ENCODE assay signal across 8 cellular contexts in the genomic region with DNA sequence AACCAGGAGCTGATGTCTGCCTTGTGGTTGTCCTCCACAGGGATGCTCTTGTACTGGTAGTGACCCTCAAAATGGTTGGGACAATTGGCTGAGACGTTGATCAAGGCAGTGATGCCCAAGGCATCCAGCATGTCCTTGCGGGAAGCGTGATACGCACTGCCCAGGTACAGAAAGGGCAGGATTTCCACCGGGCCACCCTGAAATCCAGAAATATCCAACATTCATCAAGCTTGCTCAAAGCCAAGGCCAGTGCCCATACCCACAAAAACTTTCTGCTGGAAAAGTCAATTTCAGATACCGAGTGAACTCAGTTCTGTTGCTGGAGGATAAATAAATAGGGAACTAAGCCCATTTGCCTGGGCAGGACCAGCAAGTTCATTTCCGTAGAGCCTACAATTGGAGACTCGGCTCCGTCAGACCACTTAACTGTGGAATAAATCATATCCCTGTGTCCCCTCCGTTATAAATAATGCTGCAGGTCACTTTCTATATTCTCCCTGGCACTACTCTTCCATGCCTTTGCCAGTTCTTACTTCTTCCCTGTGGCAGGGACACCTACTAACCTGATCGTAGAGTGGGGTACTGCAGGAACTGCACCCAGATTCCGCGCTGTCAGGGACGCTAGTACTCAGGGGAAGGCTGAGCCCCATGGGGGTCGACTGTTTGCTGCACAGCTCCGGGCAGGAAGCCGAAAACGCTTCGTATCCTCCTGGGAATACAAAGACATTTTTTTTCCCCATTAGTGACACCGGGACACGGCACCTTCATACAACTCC. TPM values are rescaled to one million over a fixed set of nuclear protein-coding genes. Genes with fewer than 3 reads are reported as not detected.
A peak's percentile ranks its signal among the peaks of the same experiment; 100 is the strongest.
DNase-seq lines count a peak whose midpoint lies in the region; ATAC-seq, FAIRE-seq and TF ChIP-seq lines count a peak whose summit lies in the region.

No MANE protein-coding gene starts in this region.

- FAIRE-seq in K562 (lab: Jason Lieb, UNC) = no peak

- H3K4me3 Mint-ChIP-seq in stimulated activated memory B cell treated with anti-CD40 and anti-IgM and Interleukin-4, amounts not matched to agents 10 μg/mL and 1 μg/mL and 100 μg/mL, for 72 hours = peak overlapping the region; percentile 95

- no peaks in the 10 kb centered on the region for H3K27me3 ChIP-seq in K562 (ENCODE audit: control insufficient read depth in 2 of 2, insufficient read depth in 2 of 2, low read length in 2 of 2)

- H3K4me2 ChIP-seq in K562 (ENCODE audit: insufficient read depth, low read length) = peak overlapping the region; percentile 93

- H3K4me1 ChIP-seq in K562 (replicated peaks in 1 of 2; ENCODE audit: control insufficient read depth in 2 of 2, insufficient read depth in 2 of 2, low read length in 2 of 2) = peaks cover 44 to 58% of the 10 kb centered on the region in 2 experiments

- peaks cover 9% of the 10 kb centered on the region for H3K9me1 ChIP-seq in K562 (ENCODE audit: control insufficient read depth, insufficient read depth, low read length)

- WGBS in K562 (ENCODE audit: insufficient coverage, low coverage, missing lambda C conversion rate) = 34% methylated on average over 21 of the region's 21 CpGs

- H3K27ac ChIP-seq in KOPT-K1 (ENCODE audit: low read depth, low read length, poor library complexity, severe bottlenecking) (peak overlapping the region; percentile 75), K562 (ENCODE audit: extremely low read depth, low read depth, low read length) (peak overlapping the region; percentile 99)

- POLR2A ChIA-PET in K562 (lab: Yijun Ruan, JAX) = interaction anchor here (0.5 to 4.4 kb wide), 50 partner anchors 9 to 995 kb away, joined by 3 to 55 read pairs (median 5); partner anchors contain the start of gene RPL26L1

- peak overlapping the region; percentile 98 for H3K27ac Mint-ChIP-seq in stimulated activated memory B cell treated with anti-CD40 and anti-IgM and Interleukin-4, amounts not matched to agents 10 μg/mL and 1 μg/mL and 100 μg/mL, for 72 hours

- TF ChIP-seq EP300 in K562 (IDR thresholded peaks at IDR 0.05; ENCODE audit: low read length) = no peak

- H3K9me3 ChIP-seq in KOPT-K1 (ENCODE audit: insufficient read depth, low read length, poor library complexity, severe bottlenecking) (no peaks in the 10 kb centered on the region), K562 (replicated peaks; ENCODE audit: control insufficient read depth, insufficient read depth, low read depth, low read length) (no peaks in the 10 kb centered on the region)

- CTCF ChIA-PET in K562 (lab: Yijun Ruan, JAX; ENCODE audit: low intra/inter-chr PET ratio) = interaction anchor here (0.7 to 3.4 kb wide), 7 partner anchors 52 to 189 kb away, joined by 3 to 24 read pairs (median 4); partner anchors contain the start of gene RPL26L1

- ATAC-seq in K562 (no peak), GM21723 (IDR thresholded peaks at IDR 0.05; ENCODE audit: unreplicated experiment) (no peak)
- no peak for ATAC-seq in stimulated activated memory B cell treated with anti-CD40 and anti-IgM and Interleukin-4, amounts not matched to agents 10 μg/mL and 1 μg/mL and 100 μg/mL, for 72 hours

- intact Hi-C loops in K562 (cut with micrococcal nuclease) = loop anchor here (2.0 to 10.0 kb wide), 2 partner anchors 133 to 555 kb away; partner anchors contain the start of gene STC2

- peak; percentile 68 for DNase-seq in CD1c-positive myeloid dendritic cell (ENCODE audit: extremely low spot score)
- no peak for DNase-seq in K562 (ENCODE audit: extremely low read depth in 1 of 4, low spot score in 3 of 4)
- peak; percentile 39 for DNase-seq in inferior parietal cortex (ENCODE audit: extremely low spot score)
- no peak for DNase-seq in GM03348 (ENCODE audit: low spot score)
- no peak for DNase-seq in GM10266 (ENCODE audit: extremely low spot score)

- TF ChIP-seq POLR2A in K562 (conservative IDR thresholded peaks at IDR 0.05) = no peak

- peaks cover 16% of the 10 kb centered on the region for H3K36me3 Mint-ChIP-seq in stimulated activated memory B cell treated with anti-CD40 and anti-IgM and Interleukin-4, amounts not matched to agents 10 μg/mL and 1 μg/mL and 100 μg/mL, for 72 hours

- H3K9ac ChIP-seq in K562 (ENCODE audit: insufficient read depth in 1 of 2, low read depth in 2 of 2, low read length in 2 of 2) = peak overlapping the region; percentile 99 to 100

- peaks cover 26% of the 10 kb centered on the region for H3K79me2 ChIP-seq in K562 (ENCODE audit: control insufficient read depth, insufficient read depth, low read length)

- H4K20me1 ChIP-seq in K562 (replicated peaks; ENCODE audit: control insufficient read depth, insufficient read depth, low read length) = peaks cover 29% of the 10 kb centered on the region

- H3K27me3 Mint-ChIP-seq in stimulated activated memory B cell treated with anti-CD40 and anti-IgM and Interleukin-4, amounts not matched to agents 10 μg/mL and 1 μg/mL and 100 μg/mL, for 72 hours = no peaks in the 10 kb centered on the region

- no peak for TF ChIP-seq CTCF in K562 (IDR thresholded peaks at IDR 0.05 in 2 of 3, conservative IDR thresholded peaks at IDR 0.05 in 1 of 3; ENCODE audit: insufficient read depth in 2 of 3, low read depth in 1 of 3, low read length in 3 of 3)
- TF ChIP-seq CTCF in GM10266 (IDR thresholded peaks at IDR 0.05; ENCODE audit: control insufficient read depth, insufficient read depth, low read depth, missing control alignments) = no peak

- H3K4me1 Mint-ChIP-seq in stimulated activated memory B cell treated with anti-CD40 and anti-IgM and Interleukin-4, amounts not matched to agents 10 μg/mL and 1 μg/mL and 100 μg/mL, for 72 hours = peaks cover 80% of the 10 kb centered on the region

- TSS peak; percentile 59 for BruUV-seq in K562 (replicated peaks; lab: Mats Ljungman, UMichigan)

- H2AFZ ChIP-seq in K562 (ENCODE audit: low read depth, low read length) = peak overlapping the region; percentile 71

- no peak for TF ChIP-seq RAD21 in K562 (CRISPR knock-in tag; conservative IDR thresholded peaks at IDR 0.05 in 1 of 2, IDR thresholded peaks at IDR 0.05 in 1 of 2)

- H3K9me3 Mint-ChIP-seq in stimulated activated memory B cell treated with anti-CD40 and anti-IgM and Interleukin-4, amounts not matched to agents 10 μg/mL and 1 μg/mL and 100 μg/mL, for 72 hours = no peaks in the 10 kb centered on the region

- in situ Hi-C loops in K562 (cut with MboI) = no loop called here

- peak overlapping the region; percentile 84 for H3K4me3 ChIP-seq in K562

- H3K36me3 ChIP-seq in KOPT-K1 (ENCODE audit: insufficient read depth, low read length) (peaks cover 27% of the 10 kb centered on the region), K562 (ENCODE audit: control insufficient read depth, insufficient read depth, low read length) (peaks cover 30% of the 10 kb centered on the region)

TF ChIP-seq in K562, 482 proteins besides CTCF, POLR2A, EP300 and RAD21 (continues in another document):
- no peak for TF ChIP-seq EP400 (IDR thresholded peaks at IDR 0.05)
- TF ChIP-seq NR3C1 (CRISPR knock-in tag; IDR thresholded peaks at IDR 0.05) = peak; percentile 8; the same call in 1 of the 2 replicates
- TF ChIP-seq RB1 (IDR thresholded peaks at IDR 0.05; ENCODE audit: low read depth) = no peak
- no peak for TF ChIP-seq HNRNPLL (IDR thresholded peaks at IDR 0.05; ENCODE audit: low read depth, low read length, poor library complexity, severe bottlenecking)
- no peak for TF ChIP-seq KAT2B (IDR thresholded peaks at IDR 0.05; ENCODE audit: low read depth, low read length)
- TF ChIP-seq, protein P1, sequence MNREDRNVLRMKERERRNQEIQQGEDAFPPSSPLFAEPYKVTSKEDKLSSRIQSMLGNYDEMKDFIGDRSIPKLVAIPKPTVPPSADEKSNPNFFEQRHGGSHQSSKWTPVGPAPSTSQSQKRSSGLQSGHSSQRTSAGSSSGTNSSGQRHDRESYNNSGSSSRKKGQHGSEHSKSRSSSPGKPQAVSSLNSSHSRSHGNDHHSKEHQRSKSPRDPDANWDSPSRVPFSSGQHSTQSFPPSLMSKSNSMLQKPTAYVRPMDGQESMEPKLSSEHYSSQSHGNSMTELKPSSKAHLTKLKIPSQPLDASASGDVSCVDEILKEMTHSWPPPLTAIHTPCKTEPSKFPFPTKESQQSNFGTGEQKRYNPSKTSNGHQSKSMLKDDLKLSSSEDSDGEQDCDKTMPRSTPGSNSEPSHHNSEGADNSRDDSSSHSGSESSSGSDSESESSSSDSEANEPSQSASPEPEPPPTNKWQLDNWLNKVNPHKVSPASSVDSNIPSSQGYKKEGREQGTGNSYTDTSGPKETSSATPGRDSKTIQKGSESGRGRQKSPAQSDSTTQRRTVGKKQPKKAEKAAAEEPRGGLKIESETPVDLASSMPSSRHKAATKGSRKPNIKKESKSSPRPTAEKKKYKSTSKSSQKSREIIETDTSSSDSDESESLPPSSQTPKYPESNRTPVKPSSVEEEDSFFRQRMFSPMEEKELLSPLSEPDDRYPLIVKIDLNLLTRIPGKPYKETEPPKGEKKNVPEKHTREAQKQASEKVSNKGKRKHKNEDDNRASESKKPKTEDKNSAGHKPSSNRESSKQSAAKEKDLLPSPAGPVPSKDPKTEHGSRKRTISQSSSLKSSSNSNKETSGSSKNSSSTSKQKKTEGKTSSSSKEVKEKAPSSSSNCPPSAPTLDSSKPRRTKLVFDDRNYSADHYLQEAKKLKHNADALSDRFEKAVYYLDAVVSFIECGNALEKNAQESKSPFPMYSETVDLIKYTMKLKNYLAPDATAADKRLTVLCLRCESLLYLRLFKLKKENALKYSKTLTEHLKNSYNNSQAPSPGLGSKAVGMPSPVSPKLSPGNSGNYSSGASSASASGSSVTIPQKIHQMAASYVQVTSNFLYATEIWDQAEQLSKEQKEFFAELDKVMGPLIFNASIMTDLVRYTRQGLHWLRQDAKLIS (CRISPR knock-in tag; IDR thresholded peaks at IDR 0.05) = 0 out of 2 replicates have a peak, but pooled peaks have one; percentile 6

RNA-seq across cellular contexts. Expression of gene DUSP1, which starts 1.2 kb away (rescaled TPM):
- 11.5 and 24.3 TPM in 2 replicates for total RNA-seq in K562 (2011; cell fraction: chromatin; rRNA removed; ENCODE audit: low replicate concordance)
- total RNA-seq in K562 (2011; cell fraction: nucleolus; rRNA removed) = 32.5 and 33.0 TPM in 2 replicates
- 17.9 and 22.4 TPM in 2 replicates for total RNA-seq in K562 (2011; cell fraction: nucleoplasm; rRNA removed)
- total RNA-seq in K562 (2014; rRNA removed) = 12.8 and 18.9 TPM in 2 replicates
- 5.0 and 7.3 TPM in 2 replicates for total RNA-seq in K562 (2014; rRNA removed; fragmentation: Illumina TruSeq; extraction: Trizol)
- 4.4 and 4.8 TPM in 2 replicates for total RNA-seq in K562 (2015; rRNA removed; fragmentation: Illumina TruSeq; extraction: Trizol)
- total RNA-seq in K562 (2021) = 14.2 and 17.1 TPM in 2 replicates
- 12.6 and 13.3 TPM in 2 replicates for polyA plus RNA-seq in K562 (2011; rRNA removed)
- polyA plus RNA-seq in K562 (2011; cell fraction: cytosol; rRNA removed) = 16.2 and 25.8 TPM in 2 replicates
- 26.5 and 30.4 TPM in 2 replicates for polyA plus RNA-seq in K562 (2011; cell fraction: nucleus; rRNA removed)
- polyA plus RNA-seq in K562 (2012) = 8.3 and 11.4 TPM in 2 replicates
- 8.0 and 8.5 TPM in 2 replicates for polyA plus RNA-seq in K562 (2014; fragmentation: Illumina TruSeq; extraction: Trizol)
- polyA plus RNA-seq in K562 (2014; fragmentation: Nextera tagmentation; extraction: Ambion mirVana) = 1 to 10 TPM; 2.1 to 3.0 TPM
- 10.1 and 14.1 TPM in 2 replicates for polyA plus RNA-seq in K562 (2014; rRNA removed)
- 13.6 and 20.8 TPM in 2 replicates for polyA minus RNA-seq in K562 (2011; rRNA and poly(A)+ RNA removed)
- polyA minus RNA-seq in K562 (2011; cell fraction: cytosol; rRNA and poly(A)+ RNA removed) = 13.5 and 14.0 TPM in 2 replicates
- 23.3 and 31.2 TPM in 2 replicates for polyA minus RNA-seq in K562 (2011; cell fraction: nucleus; rRNA and poly(A)+ RNA removed)

Comparison
In these comparisons a context has a peak if more than half of its experiments do, and no peak if none do; other contexts are left out.
1. DNase-seq: peak in CD1c-positive myeloid dendritic cell (single experiment) and inferior parietal cortex (single experiment); none in K562 (0 of 4), GM03348 (single experiment) and GM10266 (single experiment).